1 cellular context compared by ENCODE assay signal in the genomic region with DNA sequence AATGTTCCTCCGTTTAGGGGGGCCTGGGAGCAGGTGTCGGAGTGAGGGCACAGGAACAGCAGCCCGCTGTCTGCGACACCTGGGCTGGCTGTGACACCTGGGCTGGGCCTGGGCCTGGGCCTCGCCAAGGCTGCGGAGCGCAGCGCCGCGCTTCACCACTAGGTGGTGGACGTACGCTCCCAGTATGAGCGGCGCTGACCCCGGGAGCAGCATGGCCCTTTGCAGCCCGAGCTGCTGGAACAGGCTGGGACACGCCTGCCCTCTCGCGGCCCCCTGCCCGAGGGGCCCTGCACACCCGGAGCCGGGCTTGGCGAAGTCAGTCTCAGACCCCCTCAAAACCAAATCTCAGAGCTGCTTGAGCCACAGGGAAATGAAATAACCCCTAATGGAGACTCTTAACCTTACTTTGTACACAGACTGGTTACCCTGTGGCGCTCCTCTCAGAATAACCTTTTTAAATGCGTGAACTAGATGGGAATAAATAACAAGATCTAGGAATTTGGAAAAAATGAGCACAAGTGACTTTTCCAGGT.
TF ChIP-seq lines count a peak whose summit lies in the region.

No MANE protein-coding gene starts in this region.

TF ChIP-seq in K562, 482 proteins besides CTCF, POLR2A, EP300 and RAD21 (continued from another document and continues in another):
- TF ChIP-seq, protein P1, sequence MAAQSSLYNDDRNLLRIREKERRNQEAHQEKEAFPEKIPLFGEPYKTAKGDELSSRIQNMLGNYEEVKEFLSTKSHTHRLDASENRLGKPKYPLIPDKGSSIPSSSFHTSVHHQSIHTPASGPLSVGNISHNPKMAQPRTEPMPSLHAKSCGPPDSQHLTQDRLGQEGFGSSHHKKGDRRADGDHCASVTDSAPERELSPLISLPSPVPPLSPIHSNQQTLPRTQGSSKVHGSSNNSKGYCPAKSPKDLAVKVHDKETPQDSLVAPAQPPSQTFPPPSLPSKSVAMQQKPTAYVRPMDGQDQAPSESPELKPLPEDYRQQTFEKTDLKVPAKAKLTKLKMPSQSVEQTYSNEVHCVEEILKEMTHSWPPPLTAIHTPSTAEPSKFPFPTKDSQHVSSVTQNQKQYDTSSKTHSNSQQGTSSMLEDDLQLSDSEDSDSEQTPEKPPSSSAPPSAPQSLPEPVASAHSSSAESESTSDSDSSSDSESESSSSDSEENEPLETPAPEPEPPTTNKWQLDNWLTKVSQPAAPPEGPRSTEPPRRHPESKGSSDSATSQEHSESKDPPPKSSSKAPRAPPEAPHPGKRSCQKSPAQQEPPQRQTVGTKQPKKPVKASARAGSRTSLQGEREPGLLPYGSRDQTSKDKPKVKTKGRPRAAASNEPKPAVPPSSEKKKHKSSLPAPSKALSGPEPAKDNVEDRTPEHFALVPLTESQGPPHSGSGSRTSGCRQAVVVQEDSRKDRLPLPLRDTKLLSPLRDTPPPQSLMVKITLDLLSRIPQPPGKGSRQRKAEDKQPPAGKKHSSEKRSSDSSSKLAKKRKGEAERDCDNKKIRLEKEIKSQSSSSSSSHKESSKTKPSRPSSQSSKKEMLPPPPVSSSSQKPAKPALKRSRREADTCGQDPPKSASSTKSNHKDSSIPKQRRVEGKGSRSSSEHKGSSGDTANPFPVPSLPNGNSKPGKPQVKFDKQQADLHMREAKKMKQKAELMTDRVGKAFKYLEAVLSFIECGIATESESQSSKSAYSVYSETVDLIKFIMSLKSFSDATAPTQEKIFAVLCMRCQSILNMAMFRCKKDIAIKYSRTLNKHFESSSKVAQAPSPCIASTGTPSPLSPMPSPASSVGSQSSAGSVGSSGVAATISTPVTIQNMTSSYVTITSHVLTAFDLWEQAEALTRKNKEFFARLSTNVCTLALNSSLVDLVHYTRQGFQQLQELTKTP (IDR thresholded peaks at IDR 0.05; ENCODE audit: low read depth in 1 of 2, partially characterized antibody in 2 of 2), result no peak
- TF ChIP-seq CREB1 (IDR thresholded peaks at IDR 0.05) (no peak), CREB1 (CRISPR knock-in tag; IDR thresholded peaks at IDR 0.05) (peak; percentile 48; the same call in 1 of the 2 replicates), SMARCB1 (IDR thresholded peaks at IDR 0.05; ENCODE audit: insufficient read length, low read depth) (no peak), NCOR1 (IDR thresholded peaks at IDR 0.05) (no peak), SIN3B (IDR thresholded peaks at IDR 0.05; ENCODE audit: low read depth) (no peak), ZNF347 (CRISPR knock-in tag; IDR thresholded peaks at IDR 0.05; ENCODE audit: low read depth) (no peak), ZFP36 (IDR thresholded peaks at IDR 0.05; ENCODE audit: low read depth, low read length, partially characterized antibody) (peak; percentile 18), ESRRB (CRISPR knock-in tag; IDR thresholded peaks at IDR 0.05; ENCODE audit: borderline replicate concordance) (no peak), CHD4 (IDR thresholded peaks at IDR 0.05; ENCODE audit: insufficient read depth, insufficient replicate concordance, low read depth, low read length, poor library complexity, severe bottlenecking) (no peak), C11orf30 (IDR thresholded peaks at IDR 0.05; ENCODE audit: low read depth) (no peak), MEF2D (tag; conservative IDR thresholded peaks at IDR 0.05; ENCODE audit: low read depth) (no peak), RAD51 (IDR thresholded peaks at IDR 0.05; ENCODE audit: borderline replicate concordance, low read depth) (no peak), NFYB (IDR thresholded peaks at IDR 0.05; ENCODE audit: extremely low read depth, insufficient read length) (no peak), RBFOX2 (IDR thresholded peaks at IDR 0.05; ENCODE audit: low read depth, low read length) (no peak), ZNF124 (CRISPR knock-in tag; IDR thresholded peaks at IDR 0.05) (no peak), HDAC1 (IDR thresholded peaks at IDR 0.05) (no peak), ZNF75A (CRISPR knock-in tag; IDR thresholded peaks at IDR 0.05) (no peak), MYC (IDR thresholded peaks at IDR 0.05; ENCODE audit: low read depth, low read length) (peak; percentile 76), MYC (CRISPR knock-in tag; IDR thresholded peaks at IDR 0.05; ENCODE audit: borderline replicate concordance, low read depth) (no peak), SAP30 (IDR thresholded peaks at IDR 0.05; ENCODE audit: borderline replicate concordance, insufficient read depth, low read depth, low read length, poor library complexity, severe bottlenecking) (no peak), PRMT5 (CRISPR knock-in tag; IDR thresholded peaks at IDR 0.05) (no peak), BDP1 (IDR thresholded peaks at IDR 0.05; ENCODE audit: insufficient read depth, insufficient read length) (no peak), SNRNP70 (optimal IDR thresholded peaks at IDR 0.05; ENCODE audit: low read depth, low read length) (no peak), BACH1 (tag; IDR thresholded peaks at IDR 0.05) (no peak), SRF (CRISPR knock-in tag; IDR thresholded peaks at IDR 0.05) (peak in 1 of 2 experiments; percentile 32; a peak in 1 of 4 replicates), POLR2B (IDR thresholded peaks at IDR 0.05; ENCODE audit: low read depth, partially characterized antibody) (no peak), ZNF785 (CRISPR knock-in tag; IDR thresholded peaks at IDR 0.05) (no peak), SMAD1 (IDR thresholded peaks at IDR 0.05; ENCODE audit: low read depth, low read length, partially characterized antibody) (no peak), YBX1 (IDR thresholded peaks at IDR 0.05) (no peak), TFAM (CRISPR knock-in tag; conservative IDR thresholded peaks at IDR 0.05) (no peak), ZNF143 (CRISPR knock-in tag; IDR thresholded peaks at IDR 0.05) (no peak; the same call in 1 of the 2 replicates)
- TF ChIP-seq, protein P2, sequence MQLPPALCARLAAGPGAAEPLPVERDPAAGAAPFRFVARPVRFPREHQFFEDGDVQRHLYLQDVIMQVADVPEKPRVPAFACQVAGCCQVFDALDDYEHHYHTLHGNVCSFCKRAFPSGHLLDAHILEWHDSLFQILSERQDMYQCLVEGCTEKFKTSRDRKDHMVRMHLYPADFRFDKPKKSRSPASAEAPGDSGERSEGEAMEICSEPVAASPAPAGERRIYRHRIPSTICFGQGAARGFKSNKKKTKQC (CRISPR knock-in tag; IDR thresholded peaks at IDR 0.05), result 0 out of 2 replicates have a peak, but pooled peaks have one; percentile 42
- TF ChIP-seq, protein P3, sequence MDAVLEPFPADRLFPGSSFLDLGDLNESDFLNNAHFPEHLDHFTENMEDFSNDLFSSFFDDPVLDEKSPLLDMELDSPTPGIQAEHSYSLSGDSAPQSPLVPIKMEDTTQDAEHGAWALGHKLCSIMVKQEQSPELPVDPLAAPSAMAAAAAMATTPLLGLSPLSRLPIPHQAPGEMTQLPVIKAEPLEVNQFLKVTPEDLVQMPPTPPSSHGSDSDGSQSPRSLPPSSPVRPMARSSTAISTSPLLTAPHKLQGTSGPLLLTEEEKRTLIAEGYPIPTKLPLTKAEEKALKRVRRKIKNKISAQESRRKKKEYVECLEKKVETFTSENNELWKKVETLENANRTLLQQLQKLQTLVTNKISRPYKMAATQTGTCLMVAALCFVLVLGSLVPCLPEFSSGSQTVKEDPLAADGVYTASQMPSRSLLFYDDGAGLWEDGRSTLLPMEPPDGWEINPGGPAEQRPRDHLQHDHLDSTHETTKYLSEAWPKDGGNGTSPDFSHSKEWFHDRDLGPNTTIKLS (IDR thresholded peaks at IDR 0.05; ENCODE audit: borderline replicate concordance, low read depth), result no peak
- TF ChIP-seq, protein P4, sequence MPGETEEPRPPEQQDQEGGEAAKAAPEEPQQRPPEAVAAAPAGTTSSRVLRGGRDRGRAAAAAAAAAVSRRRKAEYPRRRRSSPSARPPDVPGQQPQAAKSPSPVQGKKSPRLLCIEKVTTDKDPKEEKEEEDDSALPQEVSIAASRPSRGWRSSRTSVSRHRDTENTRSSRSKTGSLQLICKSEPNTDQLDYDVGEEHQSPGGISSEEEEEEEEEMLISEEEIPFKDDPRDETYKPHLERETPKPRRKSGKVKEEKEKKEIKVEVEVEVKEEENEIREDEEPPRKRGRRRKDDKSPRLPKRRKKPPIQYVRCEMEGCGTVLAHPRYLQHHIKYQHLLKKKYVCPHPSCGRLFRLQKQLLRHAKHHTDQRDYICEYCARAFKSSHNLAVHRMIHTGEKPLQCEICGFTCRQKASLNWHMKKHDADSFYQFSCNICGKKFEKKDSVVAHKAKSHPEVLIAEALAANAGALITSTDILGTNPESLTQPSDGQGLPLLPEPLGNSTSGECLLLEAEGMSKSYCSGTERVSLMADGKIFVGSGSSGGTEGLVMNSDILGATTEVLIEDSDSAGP (CRISPR knock-in tag; IDR thresholded peaks at IDR 0.05), result no peak
- TF ChIP-seq, protein P5, sequence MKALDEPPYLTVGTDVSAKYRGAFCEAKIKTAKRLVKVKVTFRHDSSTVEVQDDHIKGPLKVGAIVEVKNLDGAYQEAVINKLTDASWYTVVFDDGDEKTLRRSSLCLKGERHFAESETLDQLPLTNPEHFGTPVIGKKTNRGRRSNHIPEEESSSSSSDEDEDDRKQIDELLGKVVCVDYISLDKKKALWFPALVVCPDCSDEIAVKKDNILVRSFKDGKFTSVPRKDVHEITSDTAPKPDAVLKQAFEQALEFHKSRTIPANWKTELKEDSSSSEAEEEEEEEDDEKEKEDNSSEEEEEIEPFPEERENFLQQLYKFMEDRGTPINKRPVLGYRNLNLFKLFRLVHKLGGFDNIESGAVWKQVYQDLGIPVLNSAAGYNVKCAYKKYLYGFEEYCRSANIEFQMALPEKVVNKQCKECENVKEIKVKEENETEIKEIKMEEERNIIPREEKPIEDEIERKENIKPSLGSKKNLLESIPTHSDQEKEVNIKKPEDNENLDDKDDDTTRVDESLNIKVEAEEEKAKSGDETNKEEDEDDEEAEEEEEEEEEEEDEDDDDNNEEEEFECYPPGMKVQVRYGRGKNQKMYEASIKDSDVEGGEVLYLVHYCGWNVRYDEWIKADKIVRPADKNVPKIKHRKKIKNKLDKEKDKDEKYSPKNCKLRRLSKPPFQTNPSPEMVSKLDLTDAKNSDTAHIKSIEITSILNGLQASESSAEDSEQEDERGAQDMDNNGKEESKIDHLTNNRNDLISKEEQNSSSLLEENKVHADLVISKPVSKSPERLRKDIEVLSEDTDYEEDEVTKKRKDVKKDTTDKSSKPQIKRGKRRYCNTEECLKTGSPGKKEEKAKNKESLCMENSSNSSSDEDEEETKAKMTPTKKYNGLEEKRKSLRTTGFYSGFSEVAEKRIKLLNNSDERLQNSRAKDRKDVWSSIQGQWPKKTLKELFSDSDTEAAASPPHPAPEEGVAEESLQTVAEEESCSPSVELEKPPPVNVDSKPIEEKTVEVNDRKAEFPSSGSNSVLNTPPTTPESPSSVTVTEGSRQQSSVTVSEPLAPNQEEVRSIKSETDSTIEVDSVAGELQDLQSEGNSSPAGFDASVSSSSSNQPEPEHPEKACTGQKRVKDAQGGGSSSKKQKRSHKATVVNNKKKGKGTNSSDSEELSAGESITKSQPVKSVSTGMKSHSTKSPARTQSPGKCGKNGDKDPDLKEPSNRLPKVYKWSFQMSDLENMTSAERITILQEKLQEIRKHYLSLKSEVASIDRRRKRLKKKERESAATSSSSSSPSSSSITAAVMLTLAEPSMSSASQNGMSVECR (CRISPR knock-in tag; IDR thresholded peaks at IDR 0.05), result no peak
- TF ChIP-seq, protein P6, sequence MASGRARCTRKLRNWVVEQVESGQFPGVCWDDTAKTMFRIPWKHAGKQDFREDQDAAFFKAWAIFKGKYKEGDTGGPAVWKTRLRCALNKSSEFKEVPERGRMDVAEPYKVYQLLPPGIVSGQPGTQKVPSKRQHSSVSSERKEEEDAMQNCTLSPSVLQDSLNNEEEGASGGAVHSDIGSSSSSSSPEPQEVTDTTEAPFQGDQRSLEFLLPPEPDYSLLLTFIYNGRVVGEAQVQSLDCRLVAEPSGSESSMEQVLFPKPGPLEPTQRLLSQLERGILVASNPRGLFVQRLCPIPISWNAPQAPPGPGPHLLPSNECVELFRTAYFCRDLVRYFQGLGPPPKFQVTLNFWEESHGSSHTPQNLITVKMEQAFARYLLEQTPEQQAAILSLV (tag; IDR thresholded peaks at IDR 0.05), result no peak
- TF ChIP-seq, protein P7, sequence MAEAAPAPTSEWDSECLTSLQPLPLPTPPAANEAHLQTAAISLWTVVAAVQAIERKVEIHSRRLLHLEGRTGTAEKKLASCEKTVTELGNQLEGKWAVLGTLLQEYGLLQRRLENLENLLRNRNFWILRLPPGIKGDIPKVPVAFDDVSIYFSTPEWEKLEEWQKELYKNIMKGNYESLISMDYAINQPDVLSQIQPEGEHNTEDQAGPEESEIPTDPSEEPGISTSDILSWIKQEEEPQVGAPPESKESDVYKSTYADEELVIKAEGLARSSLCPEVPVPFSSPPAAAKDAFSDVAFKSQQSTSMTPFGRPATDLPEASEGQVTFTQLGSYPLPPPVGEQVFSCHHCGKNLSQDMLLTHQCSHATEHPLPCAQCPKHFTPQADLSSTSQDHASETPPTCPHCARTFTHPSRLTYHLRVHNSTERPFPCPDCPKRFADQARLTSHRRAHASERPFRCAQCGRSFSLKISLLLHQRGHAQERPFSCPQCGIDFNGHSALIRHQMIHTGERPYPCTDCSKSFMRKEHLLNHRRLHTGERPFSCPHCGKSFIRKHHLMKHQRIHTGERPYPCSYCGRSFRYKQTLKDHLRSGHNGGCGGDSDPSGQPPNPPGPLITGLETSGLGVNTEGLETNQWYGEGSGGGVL (CRISPR knock-in tag; IDR thresholded peaks at IDR 0.05), result no peak
- TF ChIP-seq, protein P8, sequence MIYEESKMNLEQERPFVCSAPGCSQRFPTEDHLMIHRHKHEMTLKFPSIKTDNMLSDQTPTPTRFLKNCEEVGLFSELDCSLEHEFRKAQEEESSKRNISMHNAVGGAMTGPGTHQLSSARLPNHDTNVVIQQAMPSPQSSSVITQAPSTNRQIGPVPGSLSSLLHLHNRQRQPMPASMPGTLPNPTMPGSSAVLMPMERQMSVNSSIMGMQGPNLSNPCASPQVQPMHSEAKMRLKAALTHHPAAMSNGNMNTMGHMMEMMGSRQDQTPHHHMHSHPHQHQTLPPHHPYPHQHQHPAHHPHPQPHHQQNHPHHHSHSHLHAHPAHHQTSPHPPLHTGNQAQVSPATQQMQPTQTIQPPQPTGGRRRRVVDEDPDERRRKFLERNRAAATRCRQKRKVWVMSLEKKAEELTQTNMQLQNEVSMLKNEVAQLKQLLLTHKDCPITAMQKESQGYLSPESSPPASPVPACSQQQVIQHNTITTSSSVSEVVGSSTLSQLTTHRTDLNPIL (CRISPR knock-in tag; IDR thresholded peaks at IDR 0.05), result no peak
- TF ChIP-seq, protein P9, sequence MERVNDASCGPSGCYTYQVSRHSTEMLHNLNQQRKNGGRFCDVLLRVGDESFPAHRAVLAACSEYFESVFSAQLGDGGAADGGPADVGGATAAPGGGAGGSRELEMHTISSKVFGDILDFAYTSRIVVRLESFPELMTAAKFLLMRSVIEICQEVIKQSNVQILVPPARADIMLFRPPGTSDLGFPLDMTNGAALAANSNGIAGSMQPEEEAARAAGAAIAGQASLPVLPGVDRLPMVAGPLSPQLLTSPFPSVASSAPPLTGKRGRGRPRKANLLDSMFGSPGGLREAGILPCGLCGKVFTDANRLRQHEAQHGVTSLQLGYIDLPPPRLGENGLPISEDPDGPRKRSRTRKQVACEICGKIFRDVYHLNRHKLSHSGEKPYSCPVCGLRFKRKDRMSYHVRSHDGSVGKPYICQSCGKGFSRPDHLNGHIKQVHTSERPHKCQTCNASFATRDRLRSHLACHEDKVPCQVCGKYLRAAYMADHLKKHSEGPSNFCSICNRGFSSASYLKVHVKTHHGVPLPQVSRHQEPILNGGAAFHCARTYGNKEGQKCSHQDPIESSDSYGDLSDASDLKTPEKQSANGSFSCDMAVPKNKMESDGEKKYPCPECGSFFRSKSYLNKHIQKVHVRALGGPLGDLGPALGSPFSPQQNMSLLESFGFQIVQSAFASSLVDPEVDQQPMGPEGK (CRISPR knock-in tag; IDR thresholded peaks at IDR 0.05; ENCODE audit: borderline replicate concordance), result no peak
